Comparison of ENCODE assay signal across 15 cellular contexts in genomic region chr14:41498959-41499358, GRCh38.
"Had no signal": no experiment of that assay in that cellular context is flagged by ENCODE, and none has a peak within 500 bp of the region (broad histone marks: within the 10 kb centered on the region; RNA-seq: fewer than 3 reads in every experiment).

No MANE protein-coding gene starts in this region.

- H3K4me1 ChIP-seq: lower lobe of right lung, stomach, thyroid gland, uterus had no signal

- H3K4me1 Mint-ChIP-seq: naive thymus-derived CD8-positive, alpha-beta T cell had no signal

- H3K9me3 Mint-ChIP-seq: activated T-cell treated with anti-CD3 and anti-CD28 coated beads, Interleukin-2, amount 50 U/mL, for 4 hours had no signal

- DNase-seq: activated CD4-positive, alpha-beta T cell treated with anti-CD3 and anti-CD28 coated beads, Interleukin-2, amount 50 U/mL, for 48 hours; activated CD4-positive, CD25-positive, alpha-beta regulatory T cell treated with anti-CD3 and anti-CD28 coated beads, Interleukin-2, amount 50 U/mL, for 72 hours; activated effector memory CD4-positive, alpha-beta T cell treated with anti-CD3 and anti-CD28 coated beads, Interleukin-2, amount 50 U/mL, for 16 hours; activated T-cell treated with anti-CD3 and anti-CD28 coated beads, Interleukin-2, amount 50 U/mL, for 4 hours; lower lobe of right lung; mucosa of descending colon; naive thymus-derived CD8-positive, alpha-beta T cell; stomach; thyroid gland; uterus had no signal

- H3K4me2 ChIP-seq: hepatocyte had no signal

- H3K27ac ChIP-seq: hepatocyte, lower lobe of right lung, neutrophil, skin epidermis, stomach, thyroid gland, uterus had no signal

- H3K4me3 ChIP-seq: hepatocyte, lower lobe of right lung, mucosa of descending colon, skin epidermis, stomach, thyroid gland, uterus had no signal

- H3K4me3 Mint-ChIP-seq: activated T-cell treated with anti-CD3 and anti-CD28 coated beads, Interleukin-2, amount 50 U/mL, for 4 hours; naive thymus-derived CD8-positive, alpha-beta T cell; T-helper 2 cell treated with Interferon-gamma antibody and Interleukin-4, amounts not matched to agents 5 μg/mL and 100 μg/mL, for 36 hours had no signal

- H3K36me3 ChIP-seq: lower lobe of right lung, neutrophil, stomach, thyroid gland, uterus had no signal

- H3K27ac Mint-ChIP-seq: activated naive CD4-positive, alpha-beta T cell treated with anti-CD3 and anti-CD28 coated beads, Interleukin-2, amount 50 U/mL, for 72 hours; naive thymus-derived CD8-positive, alpha-beta T cell; T-helper 2 cell treated with Interferon-gamma antibody and Interleukin-4, amounts not matched to agents 5 μg/mL and 100 μg/mL, for 36 hours had no signal

- H3K79me2 ChIP-seq: hepatocyte had no signal

- H3K9me3 ChIP-seq: lower lobe of right lung, neutrophil, stomach, thyroid gland, uterus had no signal

- H3K36me3 Mint-ChIP-seq: naive thymus-derived CD8-positive, alpha-beta T cell had no signal

- H3K27me3 Mint-ChIP-seq: naive thymus-derived CD8-positive, alpha-beta T cell had no signal

- H3K27me3 ChIP-seq: hepatocyte, neutrophil, stomach, thyroid gland, uterus had no signal

- H2AFZ ChIP-seq: hepatocyte had no signal

- ATAC-seq: activated naive CD4-positive, alpha-beta T cell treated with anti-CD3 and anti-CD28 coated beads, Interleukin-2, amount 50 U/mL, for 72 hours; activated T-cell treated with anti-CD3 and anti-CD28 coated beads, Interleukin-2, amount 50 U/mL, for 4 hours; lower lobe of right lung; mucosa of descending colon; naive thymus-derived CD8-positive, alpha-beta T cell had no signal
